20 cellular contexts compared by ENCODE assay signal in the genomic region with DNA sequence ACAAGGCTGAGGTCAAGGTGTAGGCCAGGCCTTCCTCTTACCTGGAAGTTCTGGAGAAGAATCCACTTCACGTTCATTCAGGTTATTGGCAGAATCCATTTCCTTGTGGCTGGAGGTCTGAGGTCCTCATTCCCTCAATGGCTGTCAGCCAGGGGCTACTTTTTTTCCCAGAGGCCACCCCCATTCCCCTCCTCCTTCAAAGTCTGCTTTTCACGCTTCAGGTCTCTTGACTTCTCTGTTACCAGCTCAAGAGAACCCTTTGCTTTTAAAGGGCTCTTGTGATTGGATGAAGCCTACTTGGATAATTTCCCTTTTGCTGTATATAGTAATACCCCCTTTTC. TPM values are rescaled to one million over a fixed set of nuclear protein-coding genes. Genes with fewer than 3 reads are reported as not detected.
DNase-seq lines count a peak whose midpoint lies in the region; ATAC-seq and TF ChIP-seq lines count a peak whose summit lies in the region.
"Had no signal": no experiment of that assay in that cellular context is flagged by ENCODE, and none has a peak within 500 bp of the region (broad histone marks: within the 10 kb centered on the region; RNA-seq: fewer than 3 reads in every experiment).

No MANE protein-coding gene starts in this region.

- TF ChIP-seq CTCF in thyroid gland (IDR thresholded peaks at IDR 0.05) = no peak

- H3K36me3 ChIP-seq in thyroid gland = no peaks in the 10 kb centered on the region
- H3K36me3 ChIP-seq: colonic mucosa, prostate gland had no signal

- ATAC-seq in activated T-cell treated with anti-CD3 and anti-CD28 coated beads, Interleukin-2, amount 50 U/mL, for 4 hours = no peak
- ATAC-seq in memory B cell (ENCODE audit: low read depth) = no peak
- no peak for ATAC-seq in GM18907 (IDR thresholded peaks at IDR 0.05; ENCODE audit: unreplicated experiment)
- ATAC-seq: HCT116 had no signal

- H3K36me3 Mint-ChIP-seq in activated T-cell treated with anti-CD3 and anti-CD28 coated beads, Interleukin-2, amount 50 U/mL, for 24 hours (ENCODE audit: low read depth) = peaks cover 79% of the 10 kb centered on the region
- H3K36me3 Mint-ChIP-seq in activated T-cell treated with anti-CD3 and anti-CD28 coated beads, Interleukin-2, amount 50 U/mL, for 4 hours (ENCODE audit: insufficient read depth) = no peaks in the 10 kb centered on the region
- peaks cover 37% of the 10 kb centered on the region for H3K36me3 Mint-ChIP-seq in activated naive CD8-positive, alpha-beta T cell treated with anti-CD3 and anti-CD28 coated beads for 36 hours
- H3K36me3 Mint-ChIP-seq in memory B cell = peaks cover 4% of the 10 kb centered on the region

- H3K4me3 Mint-ChIP-seq in activated T-cell treated with anti-CD3 and anti-CD28 coated beads, Interleukin-2, amount 50 U/mL, for 24 hours = no peak overlapping the region
- no peak overlapping the region for H3K4me3 Mint-ChIP-seq in activated T-cell treated with anti-CD3 and anti-CD28 coated beads, Interleukin-2, amount 50 U/mL, for 4 hours
- no peak overlapping the region for H3K4me3 Mint-ChIP-seq in activated naive CD8-positive, alpha-beta T cell treated with anti-CD3 and anti-CD28 coated beads for 36 hours
- H3K4me3 Mint-ChIP-seq in memory B cell = no peak overlapping the region
- H3K4me3 Mint-ChIP-seq: CD4-positive, alpha-beta T cell; neural crest cell had no signal

- H3K27me3 Mint-ChIP-seq in activated T-cell treated with anti-CD3 and anti-CD28 coated beads, Interleukin-2, amount 50 U/mL, for 24 hours = no peaks in the 10 kb centered on the region
- H3K27me3 Mint-ChIP-seq in activated T-cell treated with anti-CD3 and anti-CD28 coated beads, Interleukin-2, amount 50 U/mL, for 4 hours (ENCODE audit: low read depth) = no peaks in the 10 kb centered on the region
- no peaks in the 10 kb centered on the region for H3K27me3 Mint-ChIP-seq in activated naive CD8-positive, alpha-beta T cell treated with anti-CD3 and anti-CD28 coated beads for 36 hours
- no peaks in the 10 kb centered on the region for H3K27me3 Mint-ChIP-seq in memory B cell
- H3K27me3 Mint-ChIP-seq: CD4-positive, alpha-beta T cell had no signal

- peaks cover 57 to 65% of the 10 kb centered on the region in 2 donors for H3K4me1 ChIP-seq in thyroid gland
- H3K4me1 ChIP-seq: colonic mucosa, prostate gland had no signal

- no peak overlapping the region for H3K4me3 ChIP-seq in thyroid gland (replicated peaks in 1 of 3)
- H3K4me3 ChIP-seq: colonic mucosa, prostate gland, SJCRH30 had no signal

- H3K9me3 Mint-ChIP-seq in activated T-cell treated with anti-CD3 and anti-CD28 coated beads, Interleukin-2, amount 50 U/mL, for 24 hours = no peaks in the 10 kb centered on the region
- no peaks in the 10 kb centered on the region for H3K9me3 Mint-ChIP-seq in activated T-cell treated with anti-CD3 and anti-CD28 coated beads, Interleukin-2, amount 50 U/mL, for 4 hours
- peaks cover 2% of the 10 kb centered on the region for H3K9me3 Mint-ChIP-seq in activated naive CD8-positive, alpha-beta T cell treated with anti-CD3 and anti-CD28 coated beads for 36 hours
- no peaks in the 10 kb centered on the region for H3K9me3 Mint-ChIP-seq in memory B cell
- H3K9me3 Mint-ChIP-seq: CD4-positive, alpha-beta T cell; neural crest cell had no signal

- 28 to 63% methylated on average over 2 of the region's 2 CpGs for WGBS in thyroid gland, 2 donors

- peaks cover 91% of the 10 kb centered on the region for H3K4me1 Mint-ChIP-seq in activated T-cell treated with anti-CD3 and anti-CD28 coated beads, Interleukin-2, amount 50 U/mL, for 24 hours (ENCODE audit: low read depth)
- peaks cover 50% of the 10 kb centered on the region for H3K4me1 Mint-ChIP-seq in activated T-cell treated with anti-CD3 and anti-CD28 coated beads, Interleukin-2, amount 50 U/mL, for 4 hours (ENCODE audit: low read depth)
- peaks cover 80% of the 10 kb centered on the region for H3K4me1 Mint-ChIP-seq in activated naive CD8-positive, alpha-beta T cell treated with anti-CD3 and anti-CD28 coated beads for 36 hours
- H3K4me1 Mint-ChIP-seq in memory B cell = peaks cover 16% of the 10 kb centered on the region

- H3K27ac Mint-ChIP-seq in activated T-cell treated with anti-CD3 and anti-CD28 coated beads, Interleukin-2, amount 50 U/mL, for 24 hours = peak overlapping the region; percentile 80
- peak overlapping the region; percentile 44 for H3K27ac Mint-ChIP-seq in activated naive CD8-positive, alpha-beta T cell treated with anti-CD3 and anti-CD28 coated beads for 36 hours
- H3K27ac Mint-ChIP-seq in memory B cell = peak overlapping the region; percentile 60
- H3K27ac Mint-ChIP-seq: CD4-positive, alpha-beta T cell had no signal

- DNase-seq in activated T-cell treated with anti-CD3 and anti-CD28 coated beads, Interleukin-2, amount 50 U/mL, for 24 hours = no peak
- no peak for DNase-seq in activated T-cell treated with anti-CD3 and anti-CD28 coated beads, Interleukin-2, amount 50 U/mL, for 4 hours
- DNase-seq in activated naive CD8-positive, alpha-beta T cell treated with anti-CD3 and anti-CD28 coated beads for 36 hours = no peak
- DNase-seq in memory B cell (ENCODE audit: low spot score in 2 of 2) (no peak), thyroid gland (peak; percentile 52 to 68), SIG-M5 treated with dmso at 0.1 percent for 504 hours (lab: John Stamatoyannopoulos, UW; ENCODE audit: unreplicated experiment) (no peak), DMS 273 (lab: John Stamatoyannopoulos, UW; ENCODE audit: unreplicated experiment) (no peak)
- DNase-seq: activated CD4-positive, alpha-beta T cell treated with anti-CD3 and anti-CD28 coated beads for 1 hour; activated naive CD4-positive, alpha-beta T cell treated with Interleukin-2 at 50 U/mL for 16 hours; CD4-positive, alpha-beta T cell; colonic mucosa; DMS79; NCI-H1436 treated with DMSO at 0.1 percent for 48 hours; NCI-H2171; NCI-H748 treated with DMSO at 0.1 percent for 48 hours; SJCRH30 had no signal

- H3K27me3 ChIP-seq in thyroid gland = no peaks in the 10 kb centered on the region
- H3K27me3 ChIP-seq: colonic mucosa, SJCRH30 had no signal

- no peaks in the 10 kb centered on the region for H3K9me3 ChIP-seq in thyroid gland
- H3K9me3 ChIP-seq: colonic mucosa, prostate gland, SJCRH30 had no signal

- no peak for TF ChIP-seq POLR2A in thyroid gland (IDR thresholded peaks at IDR 0.05)

- intact Hi-C loops in thyroid gland (cut with DNase I) = no loop called here

- peak overlapping the region; percentile 96 to 98 (median 97) for H3K27ac ChIP-seq in thyroid gland
- H3K27ac ChIP-seq: colonic mucosa, prostate gland had no signal

RNA-seq across cellular contexts. Expression of a gene that starts 55.1 kb away (rescaled TPM):
- total RNA-seq in activated T-cell treated with anti-CD3 and anti-CD28 coated beads, Interleukin-2, amount 50 U/mL, for 4 hours = 10 to 100 TPM; 13.4 to 21.8 (median 16.4) TPM
- 10 to 100 TPM; 25.1 to 25.3 TPM for total RNA-seq in activated naive CD8-positive, alpha-beta T cell treated with anti-CD3 and anti-CD28 coated beads for 36 hours
- 10 to 100 TPM in 3 of 4 donors, 1 to 10 TPM in 1; 8.9 to 36.4 (median 18.0) TPM for total RNA-seq in thyroid gland

Comparison
In these comparisons a context has a peak if more than half of its experiments do, and no peak if none do; other contexts are left out.
1. DNase-seq: peak in thyroid gland (2 of 2); none in activated T-cell treated with anti-CD3 and anti-CD28 coated beads, Interleukin-2, amount 50 U/mL, for 24 hours (single experiment), activated T-cell treated with anti-CD3 and anti-CD28 coated beads, Interleukin-2, amount 50 U/mL, for 4 hours (single experiment), activated naive CD8-positive, alpha-beta T cell treated with anti-CD3 and anti-CD28 coated beads for 36 hours (single experiment), memory B cell (0 of 2), SIG-M5 treated with dmso at 0.1 percent for 504 hours (single experiment) and DMS 273 (single experiment).
2. Peak in every context shown above with its lines, with median percentiles within 50 percentile points of each other: H3K27ac Mint-ChIP-seq.